In genomic region chr14:54488318-54488645, GRCh38 we compare ENCODE assay signal across 8 cellular contexts. TPM values are rescaled to one million over a fixed set of nuclear protein-coding genes. Genes with fewer than 3 reads are reported as not detected.
DNase-seq lines count a peak whose midpoint lies in the region; ATAC-seq and TF ChIP-seq lines count a peak whose summit lies in the region.

No MANE protein-coding gene starts in this region.

- peaks cover 13% of the 10 kb centered on the region for H3K36me3 Mint-ChIP-seq in activated naive CD8-positive, alpha-beta T cell treated with anti-CD3 and anti-CD28 coated beads, Interleukin-2, amount 10 ng/mL, durations not matched to agents 7 days and 5 days

- no peaks in the 10 kb centered on the region for H3K9me3 ChIP-seq in thymus (ENCODE audit: control insufficient read depth)

- H3K9me3 Mint-ChIP-seq in activated naive CD8-positive, alpha-beta T cell treated with anti-CD3 and anti-CD28 coated beads, Interleukin-2, amount 10 ng/mL, durations not matched to agents 7 days and 5 days, result no peaks in the 10 kb centered on the region

- no peak for DNase-seq in GM12865 (ENCODE audit: low read depth)
- no peak for DNase-seq in activated naive CD8-positive, alpha-beta T cell treated with anti-CD3 and anti-CD28 coated beads, Interleukin-2, amount 10 ng/mL, durations not matched to agents 7 days and 5 days
- no peak for DNase-seq in left colon
- no peak for DNase-seq in kidney glomerular epithelial cell (lab: John Stamatoyannopoulos, UW)
- no peak for DNase-seq in NCI-H1092 treated with DMSO at 0.1 percent for 48 hours (lab: John Stamatoyannopoulos, UW)
- DNase-seq in NCI-H1105 treated with DMSO at 0.1 percent for 48 hours (lab: John Stamatoyannopoulos, UW), result no peak

- no peaks in the 10 kb centered on the region for H3K27me3 Mint-ChIP-seq in activated naive CD8-positive, alpha-beta T cell treated with anti-CD3 and anti-CD28 coated beads, Interleukin-2, amount 10 ng/mL, durations not matched to agents 7 days and 5 days

- H3K27ac Mint-ChIP-seq in activated naive CD8-positive, alpha-beta T cell treated with anti-CD3 and anti-CD28 coated beads, Interleukin-2, amount 10 ng/mL, durations not matched to agents 7 days and 5 days, result peak overlapping the region; percentile 85

- ATAC-seq in HG03565 (IDR thresholded peaks at IDR 0.05; ENCODE audit: unreplicated experiment), result peak; percentile 0
- no peak for ATAC-seq in activated naive CD8-positive, alpha-beta T cell treated with anti-CD3 and anti-CD28 coated beads, Interleukin-2, amount 10 ng/mL, durations not matched to agents 7 days and 5 days (ENCODE audit: low read depth)
- peak; percentile 23 for ATAC-seq in left colon

- under 1% methylated on average over 9 of the region's 9 CpGs for WGBS in thymus

- H3K4me3 ChIP-seq in GM12865 (ENCODE audit: low read depth, low read length) (peak overlapping the region; percentile 71), thymus (ENCODE audit: low read length) (peak overlapping the region; percentile 77)

- no peaks in the 10 kb centered on the region for H3K27me3 ChIP-seq in thymus (ENCODE audit: control insufficient read depth, insufficient read depth)

- H3K27ac ChIP-seq in thymus (ENCODE audit: low read depth), result peak overlapping the region; percentile 89

- H3K4me3 Mint-ChIP-seq in activated naive CD8-positive, alpha-beta T cell treated with anti-CD3 and anti-CD28 coated beads, Interleukin-2, amount 10 ng/mL, durations not matched to agents 7 days and 5 days, result peak overlapping the region; percentile 91

- intact Hi-C loops in left colon (cut with DNase I, micrococcal nuclease), result no loop called here

- H3K4me1 Mint-ChIP-seq in activated naive CD8-positive, alpha-beta T cell treated with anti-CD3 and anti-CD28 coated beads, Interleukin-2, amount 10 ng/mL, durations not matched to agents 7 days and 5 days, result peaks cover 43% of the 10 kb centered on the region

- H3K4me1 ChIP-seq in thymus (ENCODE audit: control insufficient read depth, insufficient read depth, low read length), result peaks cover 4% of the 10 kb centered on the region

- H3K36me3 ChIP-seq in thymus (ENCODE audit: control insufficient read depth, insufficient read depth), result no peaks in the 10 kb centered on the region

- peak; percentile 10 for TF ChIP-seq CTCF in GM12865 (IDR thresholded peaks at IDR 0.05; ENCODE audit: insufficient read depth, low read depth, low read length, missing control alignments)

- POLR2A ChIA-PET in activated naive CD8-positive, alpha-beta T cell treated with anti-CD3 and anti-CD28 coated beads, Interleukin-2, amount 10 ng/mL, durations not matched to agents 7 days and 5 days (lab: Charles Lee), result interaction anchor here (1.0 to 3.0 kb wide), 4 partner anchors 17 to 538 kb away, joined by 3 to 17 read pairs (median 6); partner anchors contain the start of genes CGRRF1, SAMD4A and WDHD1

RNA-seq across cellular contexts. Expression of gene GMFB, which starts 0.5 kb away (rescaled TPM):
- 10 to 100 TPM; 31.3 to 36.4 TPM for total RNA-seq in activated naive CD8-positive, alpha-beta T cell treated with anti-CD3 and anti-CD28 coated beads, Interleukin-2, amount 10 ng/mL, durations not matched to agents 7 days and 5 days
- 10 to 100 TPM; 64.9 to 77.3 TPM for total RNA-seq in left colon
- polyA plus RNA-seq in thymus, result 24.6 TPM

RNA-seq across cellular contexts. Expression of gene CGRRF1, which starts 21.4 kb away (rescaled TPM):
- 10 to 100 TPM; 14.7 to 17.3 TPM for total RNA-seq in activated naive CD8-positive, alpha-beta T cell treated with anti-CD3 and anti-CD28 coated beads, Interleukin-2, amount 10 ng/mL, durations not matched to agents 7 days and 5 days
- total RNA-seq in left colon, result 10 to 100 TPM; 11.6 to 22.5 TPM
- 33.1 TPM for polyA plus RNA-seq in thymus

RNA-seq across cellular contexts. Expression of gene CNIH1, which starts 47.1 kb away (rescaled TPM):
- total RNA-seq in activated naive CD8-positive, alpha-beta T cell treated with anti-CD3 and anti-CD28 coated beads, Interleukin-2, amount 10 ng/mL, durations not matched to agents 7 days and 5 days, result 10 to 100 TPM; 54.9 to 63.2 TPM
- total RNA-seq in left colon, result 100 to 1,000 TPM; 103 to 105 TPM
- 73.7 TPM for polyA plus RNA-seq in thymus
